15 cellular contexts compared by ENCODE assay signal in the genomic region with DNA sequence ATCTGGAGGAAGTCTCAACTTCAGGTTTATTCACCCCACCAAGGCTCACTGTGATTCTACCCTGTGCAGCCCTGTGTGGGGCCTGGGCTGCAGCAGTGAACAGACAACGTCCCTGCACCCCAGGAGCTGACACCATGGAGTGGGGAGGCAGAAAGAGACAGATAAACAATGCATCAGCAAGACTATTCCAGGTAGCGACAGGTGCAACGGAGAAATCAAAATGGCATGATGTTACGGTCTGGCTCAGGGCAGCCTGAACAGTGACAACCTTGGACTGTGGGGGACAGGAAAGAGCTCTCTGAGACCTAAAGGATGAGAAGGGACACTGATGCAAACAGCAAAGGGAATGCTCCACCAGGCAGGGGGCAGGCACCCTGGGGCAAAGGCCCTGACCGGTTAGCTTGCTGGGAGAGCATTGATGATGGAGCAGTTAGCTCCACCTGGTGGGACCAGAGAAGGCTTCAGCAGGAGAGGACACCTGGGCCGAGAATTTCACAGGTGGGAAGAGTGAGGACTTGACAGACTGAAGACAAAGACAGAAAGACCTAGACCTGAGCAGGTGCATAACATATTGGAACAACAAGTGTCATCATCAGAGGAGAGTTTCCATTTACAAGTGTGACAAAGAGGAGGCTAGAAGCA.
"Had no signal": no experiment of that assay in that cellular context is flagged by ENCODE, and none has a peak within 500 bp of the region (broad histone marks: within the 10 kb centered on the region; RNA-seq: fewer than 3 reads in every experiment).

No MANE protein-coding gene starts in this region.

- H3K4me2 ChIP-seq: neural progenitor cell had no signal

- H3K4me3 ChIP-seq: lung, neural progenitor cell, thoracic aorta, upper lobe of left lung had no signal

- H3K36me3 ChIP-seq: neural progenitor cell, thoracic aorta, upper lobe of left lung had no signal

- H3K4me1 ChIP-seq: foreskin keratinocyte, neural progenitor cell had no signal

- H3K27me3 ChIP-seq: foreskin keratinocyte, neural progenitor cell, upper lobe of left lung had no signal

- ATAC-seq: activated CD4-positive, CD25-positive, alpha-beta regulatory T cell treated with anti-CD3 and anti-CD28 coated beads, Interleukin-2, amount 50 U/mL, for 24 hours; foreskin keratinocyte; naive thymus-derived CD8-positive, alpha-beta T cell had no signal

- H3K27ac ChIP-seq: foreskin keratinocyte, neural progenitor cell, thoracic aorta, upper lobe of left lung had no signal

- DNase-seq: activated CD4-positive, alpha-beta memory T cell treated with anti-CD3 and anti-CD28 coated beads, Interleukin-2, amount 10 ng/mL, durations not matched to agents 7 days and 5 days; activated CD4-positive, alpha-beta T cell treated with anti-CD3 and anti-CD28 coated beads, Interleukin-2, amount 10 ng/mL, durations not matched to agents 24 days and 14 days; activated effector memory CD4-positive, alpha-beta T cell treated with anti-CD3 and anti-CD28 coated beads, Interleukin-2, amount 50 U/mL, for 16 hours; activated naive CD4-positive, alpha-beta T cell treated with anti-CD3 and anti-CD28 coated beads, Interleukin-2, amount 10 ng/mL, durations not matched to agents 7 days and 5 days; amygdala; foreskin keratinocyte; kidney; naive thymus-derived CD8-positive, alpha-beta T cell; stimulated activated CD4-positive, alpha-beta T cell treated with anti-CD3 and anti-CD28 coated beads, Interleukin-4, amount 100 ng/mL, for 24 hours; stimulated activated naive CD4-positive, alpha-beta T cell treated with Interleukin-2 at 50 U/mL for 16 hours; upper lobe of left lung had no signal

- H2AFZ ChIP-seq: neural progenitor cell had no signal

- H3K9ac ChIP-seq: neural progenitor cell had no signal

- H3K9me3 ChIP-seq: thoracic aorta, upper lobe of left lung had no signal
